Comparison of ENCODE assay signal across 12 cellular contexts in the genomic region with DNA sequence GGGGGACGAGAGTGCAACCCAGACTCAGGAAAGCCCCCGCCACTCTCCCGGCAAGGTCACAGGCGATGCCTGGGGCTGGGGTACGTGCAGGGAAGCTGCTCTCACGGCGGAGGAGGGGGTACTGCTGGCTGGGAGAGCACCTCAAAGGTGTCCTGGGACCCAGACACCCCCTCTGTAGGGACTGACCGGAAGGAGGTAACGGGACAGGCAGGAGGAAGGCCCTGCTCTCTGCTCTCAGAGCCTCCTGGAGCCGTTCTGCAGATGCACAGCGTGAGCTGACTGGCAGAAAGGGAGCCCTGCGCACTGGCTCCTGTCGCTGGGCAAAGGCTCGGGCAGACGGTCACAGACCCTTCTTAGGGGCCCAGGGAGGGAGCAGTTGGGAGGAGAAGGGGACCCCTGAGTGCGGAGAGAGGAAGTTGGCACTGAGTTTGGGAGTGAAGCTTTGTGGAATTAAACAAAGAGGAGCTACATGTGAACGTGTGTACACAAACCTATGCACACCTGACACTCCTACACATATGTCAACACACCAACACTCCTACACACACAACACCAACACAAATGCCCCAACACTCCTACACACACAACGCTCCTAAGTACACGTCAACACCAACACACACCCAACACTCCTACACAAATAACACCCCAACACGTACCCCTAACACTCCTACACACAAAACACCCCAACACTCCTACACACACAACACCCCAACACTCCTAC. TPM values are rescaled to one million over a fixed set of nuclear protein-coding genes. Genes with fewer than 3 reads are reported as not detected.
DNase-seq lines count a peak whose midpoint lies in the region; ATAC-seq, FAIRE-seq and TF ChIP-seq lines count a peak whose summit lies in the region.
"Had no signal": no experiment of that assay in that cellular context is flagged by ENCODE, and none has a peak within 500 bp of the region (broad histone marks: within the 10 kb centered on the region; RNA-seq: fewer than 3 reads in every experiment).

No MANE protein-coding gene starts in this region.

- H2BK20ac ChIP-seq in IMR-90 (ENCODE audit: low read depth, low read length): no peak overlapping the region

- intact Hi-C loops in IMR-90 (cut with micrococcal nuclease): loop anchor here (10.0 kb wide), 1 partner anchor 185 kb away; no protein-coding TSS in a partner anchor
- intact Hi-C loops in left ventricle myocardium superior (cut with micrococcal nuclease): loop anchor here (10.0 kb wide), 1 partner anchor 425 kb away; no protein-coding TSS in a partner anchor

- H3K27me3 ChIP-seq in IMR-90 (ENCODE audit: control insufficient read depth, insufficient read depth, low read length): no peaks in the 10 kb centered on the region
- H3K27me3 ChIP-seq: esophagus squamous epithelium had no signal

- no peak overlapping the region for H3K27ac ChIP-seq in IMR-90 (ENCODE audit: insufficient read depth, low read length)
- H3K27ac ChIP-seq: esophagus squamous epithelium had no signal

- H3K56ac ChIP-seq in IMR-90 (ENCODE audit: extremely low read depth, insufficient read depth, low read length): 0 out of 2 replicates have a peak overlapping the region, but pooled peaks have one; percentile 3

- DNase-seq in D721Med (ENCODE audit: insufficient read length, low spot score) (peak; percentile 17), IMR-90 (no peak), left ventricle myocardium superior (peak; percentile 13), retina (peak; percentile 34)
- DNase-seq: esophagus squamous epithelium, NCI-H1694 treated with DMSO at 0.1 percent for 48 hours, T-helper 9 cell had no signal

- H3K9me3 ChIP-seq in IMR-90 (ENCODE audit: control insufficient read depth, insufficient read depth, low read length): no peaks in the 10 kb centered on the region
- H3K9me3 ChIP-seq: esophagus squamous epithelium had no signal

- H3K23ac ChIP-seq in IMR-90 (ENCODE audit: low read depth, low read length): no peak overlapping the region

- H2AK5ac ChIP-seq in IMR-90 (ENCODE audit: low read depth, low read length): no peak overlapping the region

- H3K14ac ChIP-seq in IMR-90 (replicated peaks; ENCODE audit: low read depth, low read length): no peak overlapping the region

- no peak overlapping the region for H3K4me3 ChIP-seq in IMR-90 (ENCODE audit: insufficient read depth, low read depth, low read length)
- H3K4me3 ChIP-seq: esophagus squamous epithelium had no signal

- peaks cover 6 to 10% of the 10 kb centered on the region in 2 experiments; a peak in 2 of 4 replicates for H3K79me1 ChIP-seq in IMR-90 (ENCODE audit: low read depth in 1 of 2, low read length in 2 of 2)

- no peak for TF ChIP-seq RAD21 in IMR-90 (IDR thresholded peaks at IDR 0.05; ENCODE audit: low read length)

- no peak overlapping the region for H3K18ac ChIP-seq in IMR-90 (ENCODE audit: low read depth, low read length)

- H4K91ac ChIP-seq in IMR-90 (ENCODE audit: insufficient read depth, low read depth, low read length): no peak overlapping the region

- H4K8ac ChIP-seq in IMR-90 (ENCODE audit: low read depth in 2 of 2, low read length in 2 of 2): no peak overlapping the region

- no peak for FAIRE-seq in D721Med (lab: Jason Lieb, UNC)

- H4K20me1 ChIP-seq in IMR-90 (ENCODE audit: insufficient read depth, low read length): peaks cover 34% of the 10 kb centered on the region

- 95 to 100% methylated on average over 3 to 16 of the region's 20 CpGs for WGBS in IMR-90 (ENCODE audit: extremely low coverage in 2 of 2, insufficient read length in 1 of 2), 2 experiments

- no peak overlapping the region for H2BK120ac ChIP-seq in IMR-90 (ENCODE audit: low read depth, low read length)

- dilution Hi-C loops in IMR-90 (cut with HindIII; ENCODE audit: low sequenced_read_pairs, unreplicated experiment): no loop called here

- H2AK9ac ChIP-seq in IMR-90 (replicated peaks; ENCODE audit: low read depth, low read length, poor library complexity): no peak overlapping the region

- peak overlapping the region; percentile 36 for H2BK5ac ChIP-seq in IMR-90 (ENCODE audit: low read depth, low read length, poor library complexity, severe bottlenecking)

- TF ChIP-seq POLR2A in IMR-90 (IDR thresholded peaks at IDR 0.05; ENCODE audit: low read depth, low read length): no peak

- H3K9me1 ChIP-seq in IMR-90 (ENCODE audit: insufficient read depth, low read length): peaks cover 3% of the 10 kb centered on the region; the same call in 1 of the 2 replicates

- in situ Hi-C loops in IMR-90 (cut with MboI; ENCODE audit: low sequenced_read_pairs): loop anchor here (10.0 kb wide), 1 partner anchor 425 kb away; no protein-coding TSS in a partner anchor

- no TSS peak for BruUV-seq in IMR-90 (replicated peaks; lab: Mats Ljungman, UMichigan)

- no peak overlapping the region for H4K5ac ChIP-seq in IMR-90 (ENCODE audit: low read depth, low read length)

- POLR2A ChIA-PET in IMR-90 (lab: Charles Lee; ENCODE audit: unreplicated experiment): no interaction called here

- H3K4me1 ChIP-seq in IMR-90 (ENCODE audit: control insufficient read depth, insufficient read depth, low read length): no peaks in the 10 kb centered on the region

- no peak for ATAC-seq in IMR-90 (ENCODE audit: low read depth)
- ATAC-seq in left ventricle myocardium superior: no peak
- no peak for ATAC-seq in HG02973 (IDR thresholded peaks at IDR 0.05; ENCODE audit: unreplicated experiment)
- no peak for ATAC-seq in HG03175 (IDR thresholded peaks at IDR 0.05; ENCODE audit: unreplicated experiment)
- no peak for ATAC-seq in HG02852 (IDR thresholded peaks at IDR 0.05; ENCODE audit: unreplicated experiment)
- ATAC-seq: HCT116; naive thymus-derived CD4-positive, alpha-beta T cell had no signal

- H2AFZ ChIP-seq in IMR-90 (replicated peaks; ENCODE audit: low read length, poor library complexity): no peak overlapping the region

- H2BK15ac ChIP-seq in IMR-90 (ENCODE audit: low read depth, low read length): no peak overlapping the region

- no peak overlapping the region for H3K9ac ChIP-seq in IMR-90 (ENCODE audit: low read depth, low read length)

- peaks cover 13% of the 10 kb centered on the region for H3K36me3 ChIP-seq in IMR-90 (ENCODE audit: control insufficient read depth, insufficient read depth, low read length)

- no peak overlapping the region for H3K4ac ChIP-seq in IMR-90 (ENCODE audit: low read depth, low read length)

- H3K4me2 ChIP-seq in IMR-90 (ENCODE audit: low read depth, low read length): no peak overlapping the region

- CTCF ChIA-PET in IMR-90 (lab: Yijun Ruan, JAX): interaction anchor here (1.1 kb wide), 1 partner anchor 60 kb away, joined by 3 read pairs; no protein-coding TSS in a partner anchor

- no peak for TF ChIP-seq CTCF in D721Med (IDR thresholded peaks at IDR 0.05; ENCODE audit: insufficient read depth, missing control alignments)
- TF ChIP-seq CTCF in IMR-90 (conservative IDR thresholded peaks at IDR 0.05; ENCODE audit: low read depth, low read length): no peak

TF ChIP-seq in IMR-90, 13 proteins besides CTCF, POLR2A, EP300 and RAD21:
- TF ChIP-seq, protein P1, sequence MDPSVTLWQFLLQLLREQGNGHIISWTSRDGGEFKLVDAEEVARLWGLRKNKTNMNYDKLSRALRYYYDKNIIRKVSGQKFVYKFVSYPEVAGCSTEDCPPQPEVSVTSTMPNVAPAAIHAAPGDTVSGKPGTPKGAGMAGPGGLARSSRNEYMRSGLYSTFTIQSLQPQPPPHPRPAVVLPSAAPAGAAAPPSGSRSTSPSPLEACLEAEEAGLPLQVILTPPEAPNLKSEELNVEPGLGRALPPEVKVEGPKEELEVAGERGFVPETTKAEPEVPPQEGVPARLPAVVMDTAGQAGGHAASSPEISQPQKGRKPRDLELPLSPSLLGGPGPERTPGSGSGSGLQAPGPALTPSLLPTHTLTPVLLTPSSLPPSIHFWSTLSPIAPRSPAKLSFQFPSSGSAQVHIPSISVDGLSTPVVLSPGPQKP (IDR thresholded peaks at IDR 0.05; ENCODE audit: borderline replicate concordance, low read depth, low read length): no peak
- TF ChIP-seq RCOR1 (IDR thresholded peaks at IDR 0.05; ENCODE audit: insufficient replicate concordance, low read length): no peak
- TF ChIP-seq FOS (IDR thresholded peaks at IDR 0.05; ENCODE audit: low read depth, low read length): no peak
- TF ChIP-seq BHLHE40 (IDR thresholded peaks at IDR 0.05; ENCODE audit: low read depth, low read length): no peak
- no peak for TF ChIP-seq SMC3 (IDR thresholded peaks at IDR 0.05; ENCODE audit: low read depth, low read length)
- no peak for TF ChIP-seq RFX5 (IDR thresholded peaks at IDR 0.05; ENCODE audit: low read depth, low read length)
- no peak for TF ChIP-seq MAZ (IDR thresholded peaks at IDR 0.05; ENCODE audit: borderline replicate concordance, low read depth, low read length)
- TF ChIP-seq NFE2L2 (IDR thresholded peaks at IDR 0.05; ENCODE audit: low read depth, low read length): no peak
- no peak for TF ChIP-seq MXI1 (IDR thresholded peaks at IDR 0.05; ENCODE audit: borderline replicate concordance, low read depth, low read length)
- TF ChIP-seq, protein P2, sequence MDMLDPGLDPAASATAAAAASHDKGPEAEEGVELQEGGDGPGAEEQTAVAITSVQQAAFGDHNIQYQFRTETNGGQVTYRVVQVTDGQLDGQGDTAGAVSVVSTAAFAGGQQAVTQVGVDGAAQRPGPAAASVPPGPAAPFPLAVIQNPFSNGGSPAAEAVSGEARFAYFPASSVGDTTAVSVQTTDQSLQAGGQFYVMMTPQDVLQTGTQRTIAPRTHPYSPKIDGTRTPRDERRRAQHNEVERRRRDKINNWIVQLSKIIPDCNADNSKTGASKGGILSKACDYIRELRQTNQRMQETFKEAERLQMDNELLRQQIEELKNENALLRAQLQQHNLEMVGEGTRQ (IDR thresholded peaks at IDR 0.05; ENCODE audit: low read depth, low read length): no peak
- no peak for TF ChIP-seq CHD1 (IDR thresholded peaks at IDR 0.05; ENCODE audit: low read depth, low read length)
- no peak for TF ChIP-seq MAFK (IDR thresholded peaks at IDR 0.05; ENCODE audit: low read depth, low read length)
- TF ChIP-seq CEBPB (IDR thresholded peaks at IDR 0.05; ENCODE audit: low read depth, low read length): no peak
TF ChIP-seq in IMR-90: peak in this region for 0.

RNA-seq across cellular contexts. Expression of gene ZBP1, which starts 39.7 kb away (rescaled TPM):
- total RNA-seq in IMR-90 (2012; rRNA removed): not detected in 2 replicates
- not detected in 2 replicates for polyA plus RNA-seq in IMR-90 (2012; rRNA removed)
- not detected in 2 replicates for polyA plus RNA-seq in IMR-90 (2012; cell fraction: cytosol; rRNA removed)
- polyA plus RNA-seq in IMR-90 (2012; cell fraction: nucleus; rRNA removed; ENCODE audit: low replicate concordance): not detected in 2 replicates
- total RNA-seq in left ventricle myocardium superior: 0.15 TPM

RNA-seq across cellular contexts. Expression of gene PMEPA1, which starts 49.9 kb away (rescaled TPM):
- total RNA-seq in IMR-90 (2012; rRNA removed) (1.4 and 2.0 TPM in 2 replicates), left ventricle myocardium superior (24.7 TPM)
- polyA plus RNA-seq in IMR-90 (2012; rRNA removed): 6.9 and 11.0 TPM in 2 replicates
- polyA plus RNA-seq in IMR-90 (2012; cell fraction: cytosol; rRNA removed): 2.9 and 9.8 TPM in 2 replicates
- polyA plus RNA-seq in IMR-90 (2012; cell fraction: nucleus; rRNA removed; ENCODE audit: low replicate concordance): 3.2 and 9.0 TPM in 2 replicates
